18 cellular contexts compared by ENCODE assay signal in genomic region chr11:35304900-35305299, GRCh38.
DNase-seq lines count a peak whose midpoint lies in the region; ATAC-seq, FAIRE-seq and TF ChIP-seq lines count a peak whose summit lies in the region.
"Had no signal": no experiment of that assay in that cellular context is flagged by ENCODE, and none has a peak within 500 bp of the region (broad histone marks: within the 10 kb centered on the region; RNA-seq: fewer than 3 reads in every experiment).

No MANE protein-coding gene starts in this region.

- H3K9me3 Mint-ChIP-seq in nephron progenitor cell, result peaks cover 4% of the 10 kb centered on the region

- no peak overlapping the region for H2AFZ ChIP-seq in HepG2 (ENCODE audit: low read length)
- H2AFZ ChIP-seq: parathyroid adenoma had no signal

- H3K27me3 Mint-ChIP-seq in nephron progenitor cell (ENCODE audit: low read depth, poor library complexity), result peaks cover 3% of the 10 kb centered on the region

- TF ChIP-seq POLR2A in HepG2 (IDR thresholded peaks at IDR 0.05; ENCODE audit: insufficient read depth in 1 of 2, low read depth in 2 of 2, low read length in 2 of 2) (no peak), stomach (IDR thresholded peaks at IDR 0.05) (no peak)

- H3K36me3 Mint-ChIP-seq in nephron progenitor cell (ENCODE audit: low read depth), result peaks cover 6% of the 10 kb centered on the region

- no peak for FAIRE-seq in HepG2 (lab: Jason Lieb, UNC)
- FAIRE-seq: islet of Langerhans, small intestine had no signal

- no peak overlapping the region for H3K27ac Mint-ChIP-seq in nephron progenitor cell
- H3K27ac Mint-ChIP-seq: T-helper 1 cell treated with Interleukin-12 subunit alpha and Interleukin-12 subunit beta and Interleukin-4 antibody, amounts not matched to agents 30 μg/mL and 1 μg/mL, for 36 hours had no signal

- H4K20me1 ChIP-seq in HepG2 (ENCODE audit: insufficient read depth, low read length), result no peaks in the 10 kb centered on the region
- H4K20me1 ChIP-seq: BLaER1 had no signal

- POLR2A ChIA-PET in HepG2 (lab: Yijun Ruan, JAX), result interaction anchor here (1.1 to 2.2 kb wide), 6 partner anchors 13 to 389 kb away, joined by 3 to 22 read pairs (median 4); no protein-coding TSS in a partner anchor

- H3K27me3 ChIP-seq in HepG2 (ENCODE audit: control insufficient read depth in 1 of 2, insufficient read depth in 2 of 2, low read length in 2 of 2), result no peaks in the 10 kb centered on the region
- no peaks in the 10 kb centered on the region for H3K27me3 ChIP-seq in stomach
- H3K27me3 ChIP-seq: ascending aorta, BLaER1 had no signal

- TF ChIP-seq CTCF in VCaP (conservative IDR thresholded peaks at IDR 0.05) (no peak), HepG2 (CRISPR knock-in tag; IDR thresholded peaks at IDR 0.05) (no peak), stomach (IDR thresholded peaks at IDR 0.05) (no peak), nephron progenitor cell (IDR thresholded peaks at IDR 0.05) (no peak)

- H3K9me3 ChIP-seq in HepG2 (ENCODE audit: low read length), result no peaks in the 10 kb centered on the region
- H3K9me3 ChIP-seq in stomach, result no peaks in the 10 kb centered on the region
- H3K9me3 ChIP-seq: ascending aorta, BLaER1, mucosa of descending colon had no signal

- no peak for TF ChIP-seq RAD21 in HepG2 (CRISPR knock-in tag; IDR thresholded peaks at IDR 0.05)

- H3K79me2 ChIP-seq in HepG2 (ENCODE audit: insufficient read depth, low read length), result no peaks in the 10 kb centered on the region
- H3K79me2 ChIP-seq: parathyroid adenoma had no signal

- in situ Hi-C loops in HepG2 (cut with HindIII; ENCODE audit: extremely low pct_ligation_motif_present, low pct_unique_long_range_greater_than_20kb), result no loop called here

- H3K4me1 ChIP-seq in HepG2 (ENCODE audit: insufficient read depth, low read length), result peaks cover 26% of the 10 kb centered on the region
- H3K4me1 ChIP-seq in stomach, result peaks cover 0 to 29% (median 13%) of the 10 kb centered on the region in 4 donors
- H3K4me1 ChIP-seq: ascending aorta, BLaER1, parathyroid adenoma had no signal

- H3K4me3 Mint-ChIP-seq in nephron progenitor cell, result no peak overlapping the region
- H3K4me3 Mint-ChIP-seq: T-helper 1 cell treated with Interleukin-12 subunit alpha and Interleukin-12 subunit beta and Interleukin-4 antibody, amounts not matched to agents 30 μg/mL and 1 μg/mL, for 36 hours had no signal

- H3K27ac ChIP-seq in VCaP, result peak overlapping the region; percentile 37; the same call in 1 of the 2 replicates
- peak overlapping the region; percentile 87 for H3K27ac ChIP-seq in HepG2 (ENCODE audit: extremely low read length, insufficient read depth, low read length)
- peak overlapping the region in 3 of 5 donors; percentile 40 to 86 (median 76) for H3K27ac ChIP-seq in stomach
- H3K27ac ChIP-seq: BLaER1, parathyroid adenoma had no signal

- DNase-seq in EH (ENCODE audit: low read depth) (peak; percentile 12), HepG2 (ENCODE audit: low spot score) (no peak), stomach (no peak), nephron progenitor cell (no peak), cerebellar cortex (ENCODE audit: low spot score) (no peak), C1 segment of cervical spinal cord (lab: John Stamatoyannopoulos, UW) (no peak)
- DNase-seq: head of caudate nucleus, mucosa of descending colon, NCI-H446, Right ventricle myocardium superior, small intestine had no signal

- peaks cover 21% of the 10 kb centered on the region for H3K4me1 Mint-ChIP-seq in nephron progenitor cell

- ATAC-seq in HepG2, result no peak
- ATAC-seq in HG02571 (IDR thresholded peaks at IDR 0.05; ENCODE audit: unreplicated experiment), result no peak

- BruUV-seq in HepG2 (replicated peaks; lab: Mats Ljungman, UMichigan), result no TSS peak

- H3K4me3 ChIP-seq in HepG2 (replicated peaks in 1 of 3; ENCODE audit: insufficient read depth in 1 of 3, low read depth in 2 of 3, low read length in 3 of 3) (no peak overlapping the region), stomach (no peak overlapping the region)
- H3K4me3 ChIP-seq: ascending aorta, BLaER1, mucosa of descending colon had no signal

- CTCF ChIA-PET in HepG2 (lab: Yijun Ruan, JAX; ENCODE audit: low intra/inter-chr PET ratio, low total read pairs), result no interaction called here

- peaks cover 7 to 15% of the 10 kb centered on the region in 2 experiments for H3K36me3 ChIP-seq in HepG2 (replicated peaks in 1 of 2; ENCODE audit: control insufficient read depth in 1 of 2, insufficient read depth in 2 of 2, low read length in 2 of 2)
- peaks cover 0 to 4% (median 0%) of the 10 kb centered on the region in 4 donors for H3K36me3 ChIP-seq in stomach
- H3K36me3 ChIP-seq: ascending aorta, BLaER1 had no signal

- TF ChIP-seq EP300 in HepG2 (IDR thresholded peaks at IDR 0.05; ENCODE audit: low read depth in 2 of 2, low read length in 2 of 2) (no peak), HepG2 (CRISPR knock-in tag; IDR thresholded peaks at IDR 0.05; ENCODE audit: borderline replicate concordance) (no peak), stomach (IDR thresholded peaks at IDR 0.05) (no peak)

- intact Hi-C loops in HepG2 (cut with micrococcal nuclease; ENCODE audit: unreplicated experiment) (no loop called here), stomach (cut with DNase I; ENCODE audit: low total_unique reads) (no loop called here)

- H3K9ac ChIP-seq in HepG2 (ENCODE audit: insufficient read depth, low read depth, low read length), result no peak overlapping the region
- H3K9ac ChIP-seq: BLaER1, parathyroid adenoma had no signal

- H3K4me2 ChIP-seq in HepG2 (ENCODE audit: low read depth, low read length), result no peak overlapping the region

- WGBS in HepG2 (ENCODE audit: low lambda C conversion rate), result 94% methylated on average over 5 of the region's 5 CpGs
- 63 to 80% (median 76%) methylated on average over 5 of the region's 5 CpGs for WGBS in stomach, 5 donors

TF ChIP-seq in HepG2, 621 proteins besides CTCF, POLR2A, EP300 and RAD21:
- TF ChIP-seq SP140L (CRISPR knock-in tag; IDR thresholded peaks at IDR 0.05; ENCODE audit: borderline replicate concordance) (no peak), TIGD3 (CRISPR knock-in tag; IDR thresholded peaks at IDR 0.05; ENCODE audit: borderline replicate concordance) (no peak), GATA4 (IDR thresholded peaks at IDR 0.05; ENCODE audit: borderline replicate concordance, low read depth) (no peak), TCF7 (IDR thresholded peaks at IDR 0.05; ENCODE audit: low read depth) (no peak), GRHL1 (CRISPR knock-in tag; conservative IDR thresholded peaks at IDR 0.05) (no peak), KLF15 (CRISPR knock-in tag; IDR thresholded peaks at IDR 0.05; ENCODE audit: borderline replicate concordance) (no peak), NR2C2 (CRISPR knock-in tag; IDR thresholded peaks at IDR 0.05; ENCODE audit: borderline replicate concordance) (no peak), ZNF777 (CRISPR knock-in tag; IDR thresholded peaks at IDR 0.05) (no peak), ZNF550 (CRISPR knock-in tag; IDR thresholded peaks at IDR 0.05; ENCODE audit: borderline replicate concordance) (no peak), ZNF800 (CRISPR knock-in tag; IDR thresholded peaks at IDR 0.05) (no peak), FOXJ3 (CRISPR knock-in tag; IDR thresholded peaks at IDR 0.05; ENCODE audit: borderline replicate concordance) (no peak), HDAC1 (CRISPR knock-in tag; IDR thresholded peaks at IDR 0.05) (no peak), ZNF670 (CRISPR knock-in tag; IDR thresholded peaks at IDR 0.05; ENCODE audit: borderline replicate concordance) (no peak)

Comparison
In these comparisons a context has a peak if more than half of its experiments do, and no peak if none do; other contexts are left out.
1. H3K27ac ChIP-seq: peak in every context shown above with its lines; median percentile 87 in HepG2; 76 in stomach; 37 in VCaP.